1 cellular context compared by ENCODE assay signal in the genomic region with DNA sequence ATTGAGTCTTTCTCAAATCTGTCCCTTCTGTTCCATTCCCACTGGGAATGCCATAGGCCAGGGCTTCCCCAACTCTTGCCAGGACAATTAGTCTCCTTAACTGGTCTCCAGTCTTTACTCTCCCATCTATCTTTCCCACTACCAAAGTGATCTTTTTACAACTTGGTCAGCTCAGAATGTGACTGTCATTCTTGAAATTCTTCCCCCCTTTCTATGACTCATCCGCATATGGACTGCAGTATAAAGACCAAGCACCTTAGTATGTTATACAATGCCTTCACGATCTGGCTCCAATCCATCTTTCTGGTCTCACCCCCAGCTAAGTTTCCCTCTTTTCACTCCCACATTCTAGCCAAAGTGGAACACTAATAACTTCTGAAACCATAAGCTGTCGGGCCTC.
TF ChIP-seq lines count a peak whose summit lies in the region.

No MANE protein-coding gene starts in this region.

TF ChIP-seq in IMR-90, 13 proteins besides CTCF, POLR2A, EP300 and RAD21 (continued from another document):
- TF ChIP-seq, protein P1, sequence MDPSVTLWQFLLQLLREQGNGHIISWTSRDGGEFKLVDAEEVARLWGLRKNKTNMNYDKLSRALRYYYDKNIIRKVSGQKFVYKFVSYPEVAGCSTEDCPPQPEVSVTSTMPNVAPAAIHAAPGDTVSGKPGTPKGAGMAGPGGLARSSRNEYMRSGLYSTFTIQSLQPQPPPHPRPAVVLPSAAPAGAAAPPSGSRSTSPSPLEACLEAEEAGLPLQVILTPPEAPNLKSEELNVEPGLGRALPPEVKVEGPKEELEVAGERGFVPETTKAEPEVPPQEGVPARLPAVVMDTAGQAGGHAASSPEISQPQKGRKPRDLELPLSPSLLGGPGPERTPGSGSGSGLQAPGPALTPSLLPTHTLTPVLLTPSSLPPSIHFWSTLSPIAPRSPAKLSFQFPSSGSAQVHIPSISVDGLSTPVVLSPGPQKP (IDR thresholded peaks at IDR 0.05; ENCODE audit: borderline replicate concordance, low read depth, low read length): no peak
- no peak for TF ChIP-seq MXI1 (IDR thresholded peaks at IDR 0.05; ENCODE audit: borderline replicate concordance, low read depth, low read length)
- TF ChIP-seq MAFK (IDR thresholded peaks at IDR 0.05; ENCODE audit: low read depth, low read length): no peak
- TF ChIP-seq CEBPB (IDR thresholded peaks at IDR 0.05; ENCODE audit: low read depth, low read length): no peak
- TF ChIP-seq MAZ (IDR thresholded peaks at IDR 0.05; ENCODE audit: borderline replicate concordance, low read depth, low read length): no peak
- no peak for TF ChIP-seq FOS (IDR thresholded peaks at IDR 0.05; ENCODE audit: low read depth, low read length)
